Comparison of ENCODE assay signal across 2 cellular contexts in the genomic region with DNA sequence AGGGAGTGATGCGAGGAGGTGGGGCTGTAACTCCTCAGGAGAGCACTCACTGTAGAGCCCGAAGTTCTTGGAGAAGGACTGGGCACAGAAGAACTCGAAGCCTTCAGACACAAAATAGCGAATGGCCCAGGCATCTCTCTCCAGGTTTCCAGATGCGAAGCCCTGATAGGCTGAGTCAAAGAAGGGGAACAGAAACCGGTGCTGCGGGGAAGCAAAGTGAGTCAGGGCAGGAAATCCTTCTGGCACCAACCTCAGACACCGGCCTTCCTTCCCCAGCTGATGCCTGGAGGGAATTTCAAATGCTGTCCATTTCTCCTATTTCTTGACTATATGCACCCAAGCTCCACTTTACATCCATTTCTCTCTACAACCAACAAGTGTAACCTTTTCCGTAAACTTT.
TF ChIP-seq lines count a peak whose summit lies in the region.

No MANE protein-coding gene starts in this region.

TF ChIP-seq in endothelial cell of umbilical vein, 7 proteins besides CTCF, POLR2A, EP300 and RAD21 (continued from another document):
- TF ChIP-seq JUN (IDR thresholded peaks at IDR 0.05; ENCODE audit: borderline replicate concordance, insufficient read depth, insufficient read length, low read depth): peak; percentile 73
- TF ChIP-seq MYC (IDR thresholded peaks at IDR 0.05; ENCODE audit: low read depth, low read length): no peak
- peak; percentile 82 for TF ChIP-seq GATA2 (IDR thresholded peaks at IDR 0.05; ENCODE audit: insufficient read depth, insufficient read length, low read depth, low read length)
- no peak for TF ChIP-seq EZH2 (IDR thresholded peaks at IDR 0.05; ENCODE audit: borderline replicate concordance, low read depth, low read length, severe bottlenecking)
- no peak for TF ChIP-seq POLR2AphosphoS5 (IDR thresholded peaks at IDR 0.05; ENCODE audit: insufficient read depth, low read depth, low read length)

TF ChIP-seq in WTC11, 78 proteins besides CTCF, POLR2A, EP300 and RAD21:
- TF ChIP-seq, protein P1, sequence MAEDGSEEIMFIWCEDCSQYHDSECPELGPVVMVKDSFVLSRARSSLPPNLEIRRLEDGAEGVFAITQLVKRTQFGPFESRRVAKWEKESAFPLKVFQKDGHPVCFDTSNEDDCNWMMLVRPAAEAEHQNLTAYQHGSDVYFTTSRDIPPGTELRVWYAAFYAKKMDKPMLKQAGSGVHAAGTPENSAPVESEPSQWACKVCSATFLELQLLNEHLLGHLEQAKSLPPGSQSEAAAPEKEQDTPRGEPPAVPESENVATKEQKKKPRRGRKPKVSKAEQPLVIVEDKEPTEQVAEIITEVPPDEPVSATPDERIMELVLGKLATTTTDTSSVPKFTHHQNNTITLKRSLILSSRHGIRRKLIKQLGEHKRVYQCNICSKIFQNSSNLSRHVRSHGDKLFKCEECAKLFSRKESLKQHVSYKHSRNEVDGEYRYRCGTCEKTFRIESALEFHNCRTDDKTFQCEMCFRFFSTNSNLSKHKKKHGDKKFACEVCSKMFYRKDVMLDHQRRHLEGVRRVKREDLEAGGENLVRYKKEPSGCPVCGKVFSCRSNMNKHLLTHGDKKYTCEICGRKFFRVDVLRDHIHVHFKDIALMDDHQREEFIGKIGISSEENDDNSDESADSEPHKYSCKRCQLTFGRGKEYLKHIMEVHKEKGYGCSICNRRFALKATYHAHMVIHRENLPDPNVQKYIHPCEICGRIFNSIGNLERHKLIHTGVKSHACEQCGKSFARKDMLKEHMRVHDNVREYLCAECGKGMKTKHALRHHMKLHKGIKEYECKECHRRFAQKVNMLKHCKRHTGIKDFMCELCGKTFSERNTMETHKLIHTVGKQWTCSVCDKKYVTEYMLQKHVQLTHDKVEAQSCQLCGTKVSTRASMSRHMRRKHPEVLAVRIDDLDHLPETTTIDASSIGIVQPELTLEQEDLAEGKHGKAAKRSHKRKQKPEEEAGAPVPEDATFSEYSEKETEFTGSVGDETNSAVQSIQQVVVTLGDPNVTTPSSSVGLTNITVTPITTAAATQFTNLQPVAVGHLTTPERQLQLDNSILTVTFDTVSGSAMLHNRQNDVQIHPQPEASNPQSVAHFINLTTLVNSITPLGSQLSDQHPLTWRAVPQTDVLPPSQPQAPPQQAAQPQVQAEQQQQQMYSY (CRISPR knock-in tag; IDR thresholded peaks at IDR 0.05): no peak
- TF ChIP-seq, protein P2, sequence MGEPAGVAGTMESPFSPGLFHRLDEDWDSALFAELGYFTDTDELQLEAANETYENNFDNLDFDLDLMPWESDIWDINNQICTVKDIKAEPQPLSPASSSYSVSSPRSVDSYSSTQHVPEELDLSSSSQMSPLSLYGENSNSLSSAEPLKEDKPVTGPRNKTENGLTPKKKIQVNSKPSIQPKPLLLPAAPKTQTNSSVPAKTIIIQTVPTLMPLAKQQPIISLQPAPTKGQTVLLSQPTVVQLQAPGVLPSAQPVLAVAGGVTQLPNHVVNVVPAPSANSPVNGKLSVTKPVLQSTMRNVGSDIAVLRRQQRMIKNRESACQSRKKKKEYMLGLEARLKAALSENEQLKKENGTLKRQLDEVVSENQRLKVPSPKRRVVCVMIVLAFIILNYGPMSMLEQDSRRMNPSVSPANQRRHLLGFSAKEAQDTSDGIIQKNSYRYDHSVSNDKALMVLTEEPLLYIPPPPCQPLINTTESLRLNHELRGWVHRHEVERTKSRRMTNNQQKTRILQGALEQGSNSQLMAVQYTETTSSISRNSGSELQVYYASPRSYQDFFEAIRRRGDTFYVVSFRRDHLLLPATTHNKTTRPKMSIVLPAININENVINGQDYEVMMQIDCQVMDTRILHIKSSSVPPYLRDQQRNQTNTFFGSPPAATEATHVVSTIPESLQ (CRISPR knock-in tag; IDR thresholded peaks at IDR 0.05): no peak
- TF ChIP-seq, protein P3, sequence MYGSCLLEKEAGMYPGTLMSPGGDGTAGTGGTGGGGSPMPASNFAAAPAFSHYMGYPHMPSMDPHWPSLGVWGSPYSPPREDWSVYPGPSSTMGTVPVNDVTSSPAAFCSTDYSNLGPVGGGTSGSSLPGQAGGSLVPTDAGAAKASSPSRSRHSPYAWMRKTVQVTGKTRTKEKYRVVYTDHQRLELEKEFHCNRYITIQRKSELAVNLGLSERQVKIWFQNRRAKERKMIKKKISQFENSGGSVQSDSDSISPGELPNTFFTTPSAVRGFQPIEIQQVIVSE (CRISPR knock-in tag; IDR thresholded peaks at IDR 0.05; ENCODE audit: borderline replicate concordance): no peak
- TF ChIP-seq, protein P4, sequence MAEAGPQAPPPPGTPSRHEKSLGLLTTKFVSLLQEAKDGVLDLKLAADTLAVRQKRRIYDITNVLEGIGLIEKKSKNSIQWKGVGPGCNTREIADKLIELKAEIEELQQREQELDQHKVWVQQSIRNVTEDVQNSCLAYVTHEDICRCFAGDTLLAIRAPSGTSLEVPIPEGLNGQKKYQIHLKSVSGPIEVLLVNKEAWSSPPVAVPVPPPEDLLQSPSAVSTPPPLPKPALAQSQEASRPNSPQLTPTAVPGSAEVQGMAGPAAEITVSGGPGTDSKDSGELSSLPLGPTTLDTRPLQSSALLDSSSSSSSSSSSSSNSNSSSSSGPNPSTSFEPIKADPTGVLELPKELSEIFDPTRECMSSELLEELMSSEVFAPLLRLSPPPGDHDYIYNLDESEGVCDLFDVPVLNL (CRISPR knock-in tag; IDR thresholded peaks at IDR 0.05; ENCODE audit: borderline replicate concordance, low read depth): no peak
- TF ChIP-seq CBFB (CRISPR knock-in tag; IDR thresholded peaks at IDR 0.05; ENCODE audit: low read depth) (no peak), TEAD4 (CRISPR knock-in tag; IDR thresholded peaks at IDR 0.05) (no peak), SMAD4 (CRISPR knock-in tag; IDR thresholded peaks at IDR 0.05) (no peak), OVOL2 (CRISPR knock-in tag; IDR thresholded peaks at IDR 0.05; ENCODE audit: borderline replicate concordance) (no peak), SOX15 (CRISPR knock-in tag; IDR thresholded peaks at IDR 0.05) (no peak), ZNF121 (CRISPR knock-in tag; IDR thresholded peaks at IDR 0.05) (no peak), PRRX2 (CRISPR knock-in tag; IDR thresholded peaks at IDR 0.05) (no peak)
- TF ChIP-seq, protein P5, sequence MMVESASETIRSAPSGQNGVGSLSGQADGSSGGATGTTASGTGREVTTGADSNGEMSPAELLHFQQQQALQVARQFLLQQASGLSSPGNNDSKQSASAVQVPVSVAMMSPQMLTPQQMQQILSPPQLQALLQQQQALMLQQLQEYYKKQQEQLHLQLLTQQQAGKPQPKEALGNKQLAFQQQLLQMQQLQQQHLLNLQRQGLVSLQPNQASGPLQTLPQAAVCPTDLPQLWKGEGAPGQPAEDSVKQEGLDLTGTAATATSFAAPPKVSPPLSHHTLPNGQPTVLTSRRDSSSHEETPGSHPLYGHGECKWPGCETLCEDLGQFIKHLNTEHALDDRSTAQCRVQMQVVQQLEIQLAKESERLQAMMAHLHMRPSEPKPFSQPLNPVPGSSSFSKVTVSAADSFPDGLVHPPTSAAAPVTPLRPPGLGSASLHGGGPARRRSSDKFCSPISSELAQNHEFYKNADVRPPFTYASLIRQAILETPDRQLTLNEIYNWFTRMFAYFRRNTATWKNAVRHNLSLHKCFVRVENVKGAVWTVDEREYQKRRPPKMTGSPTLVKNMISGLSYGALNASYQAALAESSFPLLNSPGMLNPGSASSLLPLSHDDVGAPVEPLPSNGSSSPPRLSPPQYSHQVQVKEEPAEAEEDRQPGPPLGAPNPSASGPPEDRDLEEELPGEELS (CRISPR knock-in tag; IDR thresholded peaks at IDR 0.05): no peak
- TF ChIP-seq, protein P6, sequence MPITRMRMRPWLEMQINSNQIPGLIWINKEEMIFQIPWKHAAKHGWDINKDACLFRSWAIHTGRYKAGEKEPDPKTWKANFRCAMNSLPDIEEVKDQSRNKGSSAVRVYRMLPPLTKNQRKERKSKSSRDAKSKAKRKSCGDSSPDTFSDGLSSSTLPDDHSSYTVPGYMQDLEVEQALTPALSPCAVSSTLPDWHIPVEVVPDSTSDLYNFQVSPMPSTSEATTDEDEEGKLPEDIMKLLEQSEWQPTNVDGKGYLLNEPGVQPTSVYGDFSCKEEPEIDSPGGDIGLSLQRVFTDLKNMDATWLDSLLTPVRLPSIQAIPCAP (CRISPR knock-in tag; IDR thresholded peaks at IDR 0.05): no peak
- TF ChIP-seq, protein P7, sequence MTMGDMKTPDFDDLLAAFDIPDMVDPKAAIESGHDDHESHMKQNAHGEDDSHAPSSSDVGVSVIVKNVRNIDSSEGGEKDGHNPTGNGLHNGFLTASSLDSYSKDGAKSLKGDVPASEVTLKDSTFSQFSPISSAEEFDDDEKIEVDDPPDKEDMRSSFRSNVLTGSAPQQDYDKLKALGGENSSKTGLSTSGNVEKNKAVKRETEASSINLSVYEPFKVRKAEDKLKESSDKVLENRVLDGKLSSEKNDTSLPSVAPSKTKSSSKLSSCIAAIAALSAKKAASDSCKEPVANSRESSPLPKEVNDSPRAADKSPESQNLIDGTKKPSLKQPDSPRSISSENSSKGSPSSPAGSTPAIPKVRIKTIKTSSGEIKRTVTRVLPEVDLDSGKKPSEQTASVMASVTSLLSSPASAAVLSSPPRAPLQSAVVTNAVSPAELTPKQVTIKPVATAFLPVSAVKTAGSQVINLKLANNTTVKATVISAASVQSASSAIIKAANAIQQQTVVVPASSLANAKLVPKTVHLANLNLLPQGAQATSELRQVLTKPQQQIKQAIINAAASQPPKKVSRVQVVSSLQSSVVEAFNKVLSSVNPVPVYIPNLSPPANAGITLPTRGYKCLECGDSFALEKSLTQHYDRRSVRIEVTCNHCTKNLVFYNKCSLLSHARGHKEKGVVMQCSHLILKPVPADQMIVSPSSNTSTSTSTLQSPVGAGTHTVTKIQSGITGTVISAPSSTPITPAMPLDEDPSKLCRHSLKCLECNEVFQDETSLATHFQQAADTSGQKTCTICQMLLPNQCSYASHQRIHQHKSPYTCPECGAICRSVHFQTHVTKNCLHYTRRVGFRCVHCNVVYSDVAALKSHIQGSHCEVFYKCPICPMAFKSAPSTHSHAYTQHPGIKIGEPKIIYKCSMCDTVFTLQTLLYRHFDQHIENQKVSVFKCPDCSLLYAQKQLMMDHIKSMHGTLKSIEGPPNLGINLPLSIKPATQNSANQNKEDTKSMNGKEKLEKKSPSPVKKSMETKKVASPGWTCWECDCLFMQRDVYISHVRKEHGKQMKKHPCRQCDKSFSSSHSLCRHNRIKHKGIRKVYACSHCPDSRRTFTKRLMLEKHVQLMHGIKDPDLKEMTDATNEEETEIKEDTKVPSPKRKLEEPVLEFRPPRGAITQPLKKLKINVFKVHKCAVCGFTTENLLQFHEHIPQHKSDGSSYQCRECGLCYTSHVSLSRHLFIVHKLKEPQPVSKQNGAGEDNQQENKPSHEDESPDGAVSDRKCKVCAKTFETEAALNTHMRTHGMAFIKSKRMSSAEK (CRISPR knock-in tag; IDR thresholded peaks at IDR 0.05; ENCODE audit: borderline replicate concordance): no peak
- TF ChIP-seq, protein P8, sequence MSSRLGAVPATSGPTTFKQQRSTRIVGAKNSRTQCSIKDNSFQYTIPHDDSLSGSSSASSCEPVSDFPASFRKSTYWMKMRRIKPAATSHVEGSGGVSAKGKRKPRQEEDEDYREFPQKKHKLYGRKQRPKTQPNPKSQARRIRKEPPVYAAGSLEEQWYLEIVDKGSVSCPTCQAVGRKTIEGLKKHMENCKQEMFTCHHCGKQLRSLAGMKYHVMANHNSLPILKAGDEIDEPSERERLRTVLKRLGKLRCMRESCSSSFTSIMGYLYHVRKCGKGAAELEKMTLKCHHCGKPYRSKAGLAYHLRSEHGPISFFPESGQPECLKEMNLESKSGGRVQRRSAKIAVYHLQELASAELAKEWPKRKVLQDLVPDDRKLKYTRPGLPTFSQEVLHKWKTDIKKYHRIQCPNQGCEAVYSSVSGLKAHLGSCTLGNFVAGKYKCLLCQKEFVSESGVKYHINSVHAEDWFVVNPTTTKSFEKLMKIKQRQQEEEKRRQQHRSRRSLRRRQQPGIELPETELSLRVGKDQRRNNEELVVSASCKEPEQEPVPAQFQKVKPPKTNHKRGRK (CRISPR knock-in tag; IDR thresholded peaks at IDR 0.05; ENCODE audit: borderline replicate concordance): no peak
- TF ChIP-seq, protein P9, sequence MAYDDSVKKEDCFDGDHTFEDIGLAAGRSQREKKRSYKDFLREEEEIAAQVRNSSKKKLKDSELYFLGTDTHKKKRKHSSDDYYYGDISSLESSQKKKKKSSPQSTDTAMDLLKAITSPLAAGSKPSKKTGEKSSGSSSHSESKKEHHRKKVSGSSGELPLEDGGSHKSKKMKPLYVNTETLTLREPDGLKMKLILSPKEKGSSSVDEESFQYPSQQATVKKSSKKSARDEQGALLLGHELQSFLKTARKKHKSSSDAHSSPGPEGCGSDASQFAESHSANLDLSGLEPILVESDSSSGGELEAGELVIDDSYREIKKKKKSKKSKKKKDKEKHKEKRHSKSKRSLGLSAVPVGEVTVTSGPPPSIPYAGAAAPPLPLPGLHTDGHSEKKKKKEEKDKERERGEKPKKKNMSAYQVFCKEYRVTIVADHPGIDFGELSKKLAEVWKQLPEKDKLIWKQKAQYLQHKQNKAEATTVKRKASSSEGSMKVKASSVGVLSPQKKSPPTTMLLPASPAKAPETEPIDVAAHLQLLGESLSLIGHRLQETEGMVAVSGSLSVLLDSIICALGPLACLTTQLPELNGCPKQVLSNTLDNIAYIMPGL (CRISPR knock-in tag; IDR thresholded peaks at IDR 0.05): no peak
TF ChIP-seq in WTC11: peak in this region for 0.
